28 cellular contexts compared by ENCODE assay signal in genomic region chr7:29898301-29898700, GRCh38.
"Had no signal": no experiment of that assay in that cellular context is flagged by ENCODE, and none has a peak within 500 bp of the region (broad histone marks: within the 10 kb centered on the region; RNA-seq: fewer than 3 reads in every experiment).

No MANE protein-coding gene starts in this region.

- H3K4me3 ChIP-seq: adrenal gland, body of pancreas, breast epithelium, gastrocnemius medialis, heart left ventricle had no signal

- H3K27me3 ChIP-seq: adrenal gland, body of pancreas, breast epithelium, gastrocnemius medialis, heart left ventricle had no signal

- ATAC-seq: activated CD4-positive, alpha-beta T cell treated with anti-CD3 and anti-CD28 coated beads for 36 hours; activated CD8-positive, alpha-beta memory T cell treated with anti-CD3 and anti-CD28 coated beads, Interleukin-2, amount 10 ng/mL, durations not matched to agents 7 days and 5 days; activated CD8-positive, alpha-beta T cell treated with anti-CD3 and anti-CD28 coated beads, Interleukin-2, amount 10 ng/mL, durations not matched to agents 7 days and 5 days; activated naive CD8-positive, alpha-beta T cell treated with anti-CD3 and anti-CD28 coated beads, Interleukin-2, amount 50 U/mL, for 24 hours; body of pancreas; effector memory CD8-positive, alpha-beta T cell; gastrocnemius medialis; heart left ventricle had no signal

- DNase-seq: activated CD4-positive, alpha-beta memory T cell treated with anti-CD3 and anti-CD28 coated beads for 36 hours; activated CD4-positive, alpha-beta T cell treated with anti-CD3 and anti-CD28 coated beads for 36 hours; activated CD4-positive, alpha-beta T cell treated with anti-CD3 and anti-CD28 coated beads, Interleukin-2, amount 10 ng/mL, durations not matched to agents 24 days and 14 days; activated CD4-positive, CD25-positive, alpha-beta regulatory T cell; activated CD4-positive, CD25-positive, alpha-beta regulatory T cell treated with anti-CD3 and anti-CD28 coated beads, Interleukin-2, amount 50 U/mL, for 72 hours; activated CD8-positive, alpha-beta memory T cell treated with anti-CD3 and anti-CD28 coated beads, Interleukin-2, amount 10 ng/mL, durations not matched to agents 7 days and 5 days; activated CD8-positive, alpha-beta memory T cell treated with anti-CD3 and anti-CD28 coated beads, Interleukin-2, amount 50 U/mL, for 4 hours; activated CD8-positive, alpha-beta T cell treated with anti-CD3 and anti-CD28 coated beads, Interleukin-2, amount 10 ng/mL, durations not matched to agents 7 days and 5 days; activated effector memory CD4-positive, alpha-beta T cell treated with anti-CD3 and anti-CD28 coated beads, Interleukin-2, amount 50 U/mL, for 16 hours; activated naive CD4-positive, alpha-beta T cell treated with anti-CD3 and anti-CD28 coated beads for 36 hours; activated naive CD8-positive, alpha-beta T cell treated with anti-CD3 and anti-CD28 coated beads for 36 hours; activated naive CD8-positive, alpha-beta T cell treated with anti-CD3 and anti-CD28 coated beads, Interleukin-2, amount 50 U/mL, for 24 hours; activated T-cell treated with anti-CD3 and anti-CD28 coated beads, Interleukin-2, amount 50 U/mL, for 1 hour; activated T-cell treated with anti-CD3 and anti-CD28 coated beads, Interleukin-2, amount 50 U/mL, for 48 hours; adrenal gland; amygdala; aorta; body of pancreas; cortex of kidney; dermis blood vessel endothelial cell; effector CD4-positive, alpha-beta T cell; effector memory CD8-positive, alpha-beta T cell; foreskin fibroblast; gastrocnemius medialis; glutamatergic neuron; heart left ventricle; T-helper 2 cell had no signal

- H3K36me3 ChIP-seq: adrenal gland, breast epithelium, heart left ventricle had no signal

- H3K4me1 ChIP-seq: adrenal gland, body of pancreas, breast epithelium, gastrocnemius medialis, heart left ventricle had no signal

- H3K27ac ChIP-seq: adrenal gland, body of pancreas, breast epithelium, gastrocnemius medialis, heart left ventricle had no signal
